ENCODE assay signal across 9 cellular contexts in genomic region chr22:40345801-40346177, GRCh38. TPM values are rescaled to one million over a fixed set of nuclear protein-coding genes. Genes with fewer than 3 reads are reported as not detected.
DNase-seq lines count a peak whose midpoint lies in the region; FAIRE-seq and TF ChIP-seq lines count a peak whose summit lies in the region.
"Had no signal": no experiment of that assay in that cellular context is flagged by ENCODE, and none has a peak within 500 bp of the region (broad histone marks: within the 10 kb centered on the region; RNA-seq: fewer than 3 reads in every experiment).

No MANE protein-coding gene starts in this region.

- H3K4me1 ChIP-seq in H1 (replicated peaks in 1 of 4; ENCODE audit: control insufficient read depth in 3 of 4, insufficient read depth in 4 of 4, low read length in 3 of 4) (peaks cover 0 to 6% (median 0%) of the 10 kb centered on the region in 4 experiments; a peak in 3 of 7 replicates), muscle layer of duodenum (ENCODE audit: control insufficient read depth in 1 of 2, insufficient read depth in 2 of 2, low read length in 2 of 2) (peaks cover 7 to 18% of the 10 kb centered on the region in 2 donors), thyroid gland (peaks cover 15 to 22% of the 10 kb centered on the region in 2 donors)

- no peak overlapping the region for H3K14ac ChIP-seq in H1 (ENCODE audit: insufficient read length)

- H3K18ac ChIP-seq in H1 (ENCODE audit: extremely low read depth, low read length) = peak overlapping the region; percentile 73; the same call in 1 of the 2 replicates

- H4K5ac ChIP-seq in H1 (ENCODE audit: insufficient read length, low read depth, low read length) = peak overlapping the region; percentile 53

- peak overlapping the region in 3 of 4 experiments; percentile 54 to 87 (median 61); a peak in 6 of 7 replicates for H3K9ac ChIP-seq in H1 (replicated peaks in 1 of 4; ENCODE audit: extremely low read depth in 1 of 4, low read depth in 3 of 4, low read length in 3 of 4)

- peaks cover 0 to 6% of the 10 kb centered on the region in 2 experiments for H4K20me1 ChIP-seq in H1 (replicated peaks in 1 of 2; ENCODE audit: control insufficient read depth in 1 of 2, insufficient read depth in 2 of 2, low read length in 2 of 2)

- peaks cover 7 to 19% (median 16%) of the 10 kb centered on the region in 4 experiments; a peak in 7 of 8 replicates for H3K36me3 ChIP-seq in H1 (ENCODE audit: control insufficient read depth in 2 of 4, insufficient read depth in 4 of 4, low read length in 3 of 4)
- H3K36me3 ChIP-seq in muscle layer of duodenum (ENCODE audit: control insufficient read depth in 1 of 2, insufficient read depth in 2 of 2, low read length in 2 of 2) = peaks cover 0 to 13% of the 10 kb centered on the region in 2 donors
- H3K36me3 ChIP-seq in thyroid gland = peaks cover 0 to 9% of the 10 kb centered on the region in 2 donors

- H3K4me2 ChIP-seq in H1 (ENCODE audit: insufficient read depth in 1 of 2, low read depth in 2 of 2, low read length in 2 of 2) = peak overlapping the region; percentile 89 to 98

- H3K27me3 ChIP-seq in H1 (replicated peaks in 1 of 4; ENCODE audit: control insufficient read depth in 3 of 4, extremely low read depth in 1 of 4, insufficient read depth in 3 of 4, low read length in 3 of 4) (no peaks in the 10 kb centered on the region), muscle layer of duodenum (ENCODE audit: low read depth, low read length) (no peaks in the 10 kb centered on the region), thyroid gland (no peaks in the 10 kb centered on the region)

- no peak overlapping the region for H2BK12ac ChIP-seq in H1 (ENCODE audit: low read depth, low read length)

- POLR2A ChIA-PET in H1 (lab: Charles Lee; ENCODE audit: partially characterized antibody) = interaction anchor here (0.8 to 3.7 kb wide), 10 partner anchors 9 to 511 kb away, joined by 3 to 21 read pairs (median 5); partner anchors contain the start of genes SGSM3, ST13, TNRC6B and XPNPEP3

- TF ChIP-seq POLR2A in H1 (IDR thresholded peaks at IDR 0.05; ENCODE audit: control extremely low read depth in 1 of 2, low read depth in 2 of 2, low read length in 2 of 2) = no peak
- TF ChIP-seq POLR2A in thyroid gland (IDR thresholded peaks at IDR 0.05) = no peak

- H3K23ac ChIP-seq in H1 (ENCODE audit: insufficient read length) = no peak overlapping the region

- H2BK20ac ChIP-seq in H1 (ENCODE audit: low read length) = no peak overlapping the region

- H3K9me3 ChIP-seq in H1 (ENCODE audit: insufficient read depth in 2 of 2, low read depth in 1 of 2, low read length in 1 of 2) (no peaks in the 10 kb centered on the region), muscle layer of duodenum (ENCODE audit: control insufficient read depth in 1 of 2, low read length in 2 of 2) (no peaks in the 10 kb centered on the region), thyroid gland (no peaks in the 10 kb centered on the region)

- TF ChIP-seq EP300 in H1 (IDR thresholded peaks at IDR 0.05; ENCODE audit: borderline replicate concordance in 1 of 2, low read depth in 2 of 2, low read length in 2 of 2) = no peak

- intact Hi-C loops in thyroid gland (cut with DNase I) = loop anchor here (5.0 kb wide), 2 partner anchors 298 to 813 kb away; partner anchors contain the start of gene RPS19BP1

- H3K4me3 ChIP-seq in H1 (ENCODE audit: extremely low read depth in 1 of 4, insufficient read depth in 2 of 4, low read depth in 3 of 4, low read length in 4 of 4) (peak overlapping the region; percentile 80 to 99 (median 90)), muscle layer of duodenum (ENCODE audit: low read depth in 1 of 2, low read length in 2 of 2) (peak overlapping the region; percentile 80 to 81), thyroid gland (replicated peaks in 1 of 3) (peak overlapping the region; percentile 42 to 62 (median 57))

- peak overlapping the region; percentile 32 for H3K56ac ChIP-seq in H1 (replicated peaks; ENCODE audit: insufficient read length, low read depth, low read length)

- H3K79me1 ChIP-seq in H1 (ENCODE audit: low read depth, low read length) = peaks cover 3% of the 10 kb centered on the region

- no peak overlapping the region; the same call in 1 of the 2 replicates for H2AFZ ChIP-seq in H1 (ENCODE audit: low read length)

- H3K23me2 ChIP-seq in H1 (ENCODE audit: low read depth, low read length) = peaks cover 13% of the 10 kb centered on the region

- TF ChIP-seq RAD21 in H1 (IDR thresholded peaks at IDR 0.05 in 1 of 2, conservative IDR thresholded peaks at IDR 0.05 in 1 of 2; ENCODE audit: low read depth in 2 of 2, low read length in 2 of 2) = no peak

- FAIRE-seq in H1 (lab: Jason Lieb, UNC) = no peak
- FAIRE-seq: TTC549 had no signal

- peaks cover 7 to 34% of the 10 kb centered on the region in 2 experiments for H3K79me2 ChIP-seq in H1 (ENCODE audit: control insufficient read depth in 1 of 2, insufficient read depth in 2 of 2, low read length in 2 of 2)

- H2BK5ac ChIP-seq in H1 (ENCODE audit: low read depth, low read length) = peak overlapping the region; percentile 68; the same call in 1 of the 2 replicates

- CTCF ChIA-PET in H1 (lab: Charles Lee; ENCODE audit: partially characterized antibody) = interaction anchor here (0.9 kb wide), 1 partner anchor 812 kb away, joined by 3 read pairs; no protein-coding TSS in a partner anchor

- H3K27ac ChIP-seq in H1 (ENCODE audit: low read depth, low read length) (0 out of 2 replicates have a peak overlapping the region, but pooled peaks have one; percentile 28), muscle layer of duodenum (ENCODE audit: low read length) (peak overlapping the region; percentile 83), thyroid gland (peak overlapping the region; percentile 27 to 60 (median 59))

- no peak overlapping the region for H2BK15ac ChIP-seq in H1 (ENCODE audit: low read length)

- no peak for TF ChIP-seq CTCF in H1 (IDR thresholded peaks at IDR 0.05; ENCODE audit: control extremely low read depth in 1 of 3, insufficient read depth in 1 of 3, low read depth in 1 of 3, low read length in 3 of 3)
- no peak for TF ChIP-seq CTCF in thyroid gland (IDR thresholded peaks at IDR 0.05)

- no peak overlapping the region for H2AK5ac ChIP-seq in H1 (ENCODE audit: low read depth, low read length)

- H4K91ac ChIP-seq in H1 (replicated peaks; ENCODE audit: insufficient read length, low read length) = no peak overlapping the region

- H2BK120ac ChIP-seq in H1 (replicated peaks; ENCODE audit: low read depth, low read length) = no peak overlapping the region

- peak overlapping the region; percentile 57; the same call in 1 of the 2 replicates for H4K8ac ChIP-seq in H1 (ENCODE audit: extremely low read depth, insufficient read depth, low read length)

- DNase-seq in DMS114 treated with DMSO at 0.1 percent for 48 hours (lab: John Stamatoyannopoulos, UW; ENCODE audit: unreplicated experiment) = peak; percentile 42
- DNase-seq in H4 (ENCODE audit: low spot score) = peak; percentile 24
- peak; percentile 68 for DNase-seq in NAMALWA (ENCODE audit: low spot score)
- DNase-seq in activated CD4-positive, alpha-beta T cell treated with anti-CD3 and anti-CD28 coated beads, Interleukin-2, amount 50 U/mL, for 4 hours = peak; percentile 53 to 54
- DNase-seq in H1 (ENCODE audit: low read depth in 1 of 2, low spot score in 2 of 2) = peak in 1 of 2 experiments; percentile 55
- peak in 1 of 2 donors; percentile 14 for DNase-seq in thyroid gland
- DNase-seq in mesenteric fat pad (ENCODE audit: low spot score) = no peak

- H3K4ac ChIP-seq in H1 (replicated peaks; ENCODE audit: insufficient read length, low read depth, low read length) = no peak overlapping the region

- WGBS in H1 (ENCODE audit: extremely low coverage in 1 of 2, insufficient coverage in 1 of 2, insufficient read length in 1 of 2, insufficient replicate concordance in 2 of 2, low coverage in 1 of 2, low lambda C conversion rate in 2 of 2, missing lambda C conversion rate in 1 of 2), 2 experiments = 7% methylated on average over 20 of the region's 20 CpGs; no CpG with 5 or more reads in 1 of the 2 experiments
- WGBS in thyroid gland, 2 donors = 1 to 3% methylated on average over 20 of the region's 20 CpGs

TF ChIP-seq in H1, 55 proteins besides CTCF, POLR2A, EP300 and RAD21:
- TF ChIP-seq KDM4A (IDR thresholded peaks at IDR 0.05; ENCODE audit: low read depth, low read length, severe bottlenecking) (peak; percentile 47), RXRA (IDR thresholded peaks at IDR 0.05; ENCODE audit: insufficient read depth, low read depth, low read length) (no peak)

RNA-seq across cellular contexts. Expression of gene ADSL, which starts 0.5 kb away (rescaled TPM):
- 214 and 252 TPM in 2 replicates for total RNA-seq in H4 (2014; rRNA removed; shearing (Covaris generic))
- 180 and 197 TPM in 2 replicates for total RNA-seq in H1 (2021; fragmentation: NEBNext Ultra II Directional; extraction: Animal tissue kit (Norgen Biotek cat#: 25700))
- 189 and 218 TPM in 2 replicates for polyA plus RNA-seq in H1 (2011; rRNA removed)
- 259 TPM for polyA plus RNA-seq in H1 (2011; cell fraction: cytosol; rRNA removed)
- 172 TPM for polyA plus RNA-seq in H1 (2011; cell fraction: nucleus; rRNA removed)
- 219 to 252 TPM (median 234 TPM) in 4 replicates for polyA plus RNA-seq in H1 (2012, experiment 1 of 2)
- 141 TPM for polyA plus RNA-seq in H1 (2012, experiment 2 of 2)
- 133 TPM for polyA plus RNA-seq in H1 (2013, experiment 1 of 2)
- polyA plus RNA-seq in H1 (2013, experiment 2 of 2) = 133 TPM
- polyA minus RNA-seq in H1 (2011; rRNA and poly(A)+ RNA removed) = 279 and 331 TPM in 2 replicates
- 77.9 TPM for polyA minus RNA-seq in H1 (2011; cell fraction: cytosol; rRNA and poly(A)+ RNA removed)
- 104 TPM for polyA minus RNA-seq in H1 (2011; cell fraction: nucleus; rRNA and poly(A)+ RNA removed)
- total RNA-seq in thyroid gland (10 to 100 TPM; 49.0 to 69.4 (median 60.1) TPM), mesenteric fat pad (55.1 TPM)

RNA-seq across cellular contexts. Expression of gene SGSM3, which starts 24.6 kb away (rescaled TPM):
- total RNA-seq in H4 (2014; rRNA removed; shearing (Covaris generic)) = 15.5 and 31.4 TPM in 2 replicates
- total RNA-seq in H1 (2021; fragmentation: NEBNext Ultra II Directional; extraction: Animal tissue kit (Norgen Biotek cat#: 25700)) = 51.5 and 53.8 TPM in 2 replicates
- 59.5 and 94.8 TPM in 2 replicates for polyA plus RNA-seq in H1 (2011; rRNA removed)
- polyA plus RNA-seq in H1 (2011; cell fraction: cytosol; rRNA removed) = 80.8 TPM
- polyA plus RNA-seq in H1 (2011; cell fraction: nucleus; rRNA removed) = 475 TPM
- polyA plus RNA-seq in H1 (2012, experiment 1 of 2) = 44.2 to 80.3 TPM (median 66.4 TPM) in 4 replicates
- 45.6 TPM for polyA plus RNA-seq in H1 (2012, experiment 2 of 2)
- 34.8 TPM for polyA plus RNA-seq in H1 (2013, experiment 1 of 2)
- polyA plus RNA-seq in H1 (2013, experiment 2 of 2) = 32.9 TPM
- 30.5 and 31.3 TPM in 2 replicates for polyA minus RNA-seq in H1 (2011; rRNA and poly(A)+ RNA removed)
- polyA minus RNA-seq in H1 (2011; cell fraction: cytosol; rRNA and poly(A)+ RNA removed) = 37.9 TPM
- 83.9 TPM for polyA minus RNA-seq in H1 (2011; cell fraction: nucleus; rRNA and poly(A)+ RNA removed)
- 10 to 100 TPM; 62.7 to 99.4 (median 65.1) TPM for total RNA-seq in thyroid gland
- 38.6 TPM for total RNA-seq in mesenteric fat pad

Comparison
In these comparisons a context has a peak if more than half of its experiments do, and no peak if none do; other contexts are left out.
1. H3K27ac ChIP-seq: peak in every context shown above with its lines; median percentile 83 in muscle layer of duodenum; 59 in thyroid gland; 28 in H1.